In the genomic region with DNA sequence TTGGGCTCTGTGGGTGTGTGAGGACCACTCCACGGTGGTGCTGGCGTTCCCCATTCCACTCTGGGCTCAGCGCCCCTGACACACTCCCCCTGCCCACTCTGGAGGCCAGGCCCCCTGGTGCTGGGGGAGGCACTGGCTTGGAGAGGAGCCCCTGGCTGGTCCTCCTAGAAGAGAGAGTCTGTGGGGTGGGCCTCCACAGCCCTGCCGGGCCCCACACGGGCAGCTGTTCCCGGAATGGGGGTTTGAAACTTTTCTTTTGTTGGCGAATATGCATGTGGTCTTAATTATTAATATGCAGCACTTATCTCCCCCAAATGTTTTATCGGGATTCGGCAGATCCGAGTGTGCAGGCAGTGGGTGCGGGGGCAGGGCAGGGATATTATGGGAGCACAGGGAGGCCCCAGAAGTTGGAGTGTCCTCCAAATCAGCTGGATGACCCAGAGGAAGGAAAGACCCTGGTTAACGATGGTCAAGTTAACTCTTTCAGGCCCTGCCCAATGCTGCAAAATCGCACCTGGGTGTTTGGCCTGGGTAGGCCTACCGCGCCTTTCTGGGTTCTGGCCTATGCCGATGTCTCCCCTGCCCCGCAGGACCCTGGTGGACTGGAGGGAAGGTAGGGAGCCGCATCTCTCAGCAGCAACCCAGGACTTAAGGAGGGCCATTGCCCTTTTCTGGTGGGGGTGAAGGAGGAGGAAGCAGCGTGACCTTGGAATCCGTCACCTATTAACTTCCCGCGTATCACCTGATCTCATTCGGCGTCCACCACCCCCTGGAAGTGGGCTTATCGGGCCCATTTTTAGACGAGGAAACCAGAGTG, we compare ENCODE assay signal across 1 cellular context.
TF ChIP-seq lines count a peak whose summit lies in the region.

No MANE protein-coding gene starts in this region.

TF ChIP-seq in HEK293, 187 proteins besides CTCF, POLR2A, EP300 and RAD21:
- TF ChIP-seq GLIS2 (tag by site-specific recombination; IDR thresholded peaks at IDR 0.05), result peak; percentile 14; the same call in 1 of the 2 replicates
- TF ChIP-seq REST (tag by site-specific recombination; IDR thresholded peaks at IDR 0.05), result no peak
- TF ChIP-seq FEZF1 (tag by site-specific recombination; IDR thresholded peaks at IDR 0.05), result no peak
- no peak for TF ChIP-seq ZNF701 (tag by site-specific recombination; IDR thresholded peaks at IDR 0.05)
- no peak for TF ChIP-seq ZNF239 (tag by site-specific recombination; IDR thresholded peaks at IDR 0.05)
- TF ChIP-seq ZNF112 (tag by site-specific recombination; IDR thresholded peaks at IDR 0.05), result no peak
- no peak for TF ChIP-seq ZNF843 (tag by site-specific recombination; IDR thresholded peaks at IDR 0.05)
- no peak for TF ChIP-seq PRDM6 (tag by site-specific recombination; IDR thresholded peaks at IDR 0.05)
